13 cellular contexts compared by ENCODE assay signal in the genomic region with DNA sequence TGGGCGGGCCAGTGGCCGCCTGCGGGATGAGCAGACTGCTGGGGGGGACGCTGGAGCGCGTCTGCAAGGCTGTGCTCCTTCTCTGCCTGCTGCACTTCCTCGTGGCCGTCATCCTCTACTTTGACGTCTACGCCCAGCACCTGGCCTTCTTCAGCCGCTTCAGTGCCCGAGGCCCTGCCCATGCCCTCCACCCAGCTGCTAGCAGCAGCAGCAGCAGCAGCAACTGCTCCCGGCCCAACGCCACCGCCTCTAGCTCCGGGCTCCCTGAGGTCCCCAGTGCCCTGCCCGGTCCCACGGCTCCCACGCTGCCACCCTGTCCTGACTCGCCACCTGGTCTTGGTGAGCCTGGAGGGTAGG. TPM values are rescaled to one million over a fixed set of nuclear protein-coding genes. Genes with fewer than 3 reads are reported as not detected.
A peak's percentile ranks its signal among the peaks of the same experiment; 100 is the strongest.
DNase-seq lines count a peak whose midpoint lies in the region; ATAC-seq, FAIRE-seq and TF ChIP-seq lines count a peak whose summit lies in the region.
"Had no signal": no experiment of that assay in that cellular context is flagged by ENCODE, and none has a peak within 500 bp of the region (broad histone marks: within the 10 kb centered on the region; RNA-seq: fewer than 3 reads in every experiment).

No MANE protein-coding gene starts in this region.

- H3K27ac ChIP-seq in A549, result peak overlapping the region in 1 of 2 experiments; percentile 100; a peak in 2 of 6 replicates

- intact Hi-C loops in Calu3 (cut with micrococcal nuclease; ENCODE audit: unreplicated experiment), result no loop called here
- intact Hi-C loops in activated T-helper 2 cell treated with anti-CD3 and anti-CD28 coated beads, Interferon-gamma antibody, Interleukin-2, Interleukin-4, amounts not matched to agents 10 μg/mL and 5 μg/mL and 100 μg/mL, durations not matched to agents 14 hours and 24 hours and 36 hours (cut with micrococcal nuclease), result no loop called here

- peaks cover 34% of the 10 kb centered on the region; the same call in 1 of the 3 replicates for H3K4me1 ChIP-seq in A549

- H3K4me2 ChIP-seq in A549, result peak overlapping the region; percentile 91; the same call in 1 of the 3 replicates

- no peak for DNase-seq in A549 (ENCODE audit: low read depth in 1 of 2, low spot score in 1 of 2)
- DNase-seq in Calu3, result no peak
- DNase-seq in activated T-helper 2 cell treated with anti-CD3 and anti-CD28 coated beads, Interferon-gamma antibody, Interleukin-2, Interleukin-4, amounts not matched to agents 10 μg/mL and 5 μg/mL and 100 μg/mL, durations not matched to agents 14 hours and 24 hours and 36 hours (ENCODE audit: low spot score), result no peak
- DNase-seq in mesothelial cell of epicardium (ENCODE audit: low spot score in 2 of 2, unreplicated experiment in 2 of 2), result no peak
- no peak for DNase-seq in activated gamma-delta T cell (lab: John Stamatoyannopoulos, UW)
- no peak for DNase-seq in stimulated activated naive CD4-positive, alpha-beta T cell (lab: John Stamatoyannopoulos, UW)
- no peak for DNase-seq in activated CD4-positive, alpha-beta T cell treated with anti-CD3 and anti-CD28 coated beads, Interleukin-2, amount 10 ng/mL, durations not matched to agents 7 days and 5 days
- no peak for DNase-seq in GM10266 (ENCODE audit: extremely low spot score)
- DNase-seq: activated CD4-positive, alpha-beta T cell treated with anti-CD3 and anti-CD28 coated beads for 1 hour; NCI-H2171 treated with DMSO at 0.1 percent for 48 hours; T-helper 1 cell had no signal

- POLR2A ChIA-PET in A549 (lab: Yijun Ruan, JAX), result no interaction called here
- POLR2A ChIA-PET in activated CD4-positive, alpha-beta T cell treated with anti-CD3 and anti-CD28 coated beads, Interleukin-2, amount 10 ng/mL, durations not matched to agents 7 days and 5 days (lab: Charles Lee), result no interaction called here

- H3K9me3 Mint-ChIP-seq in Calu3 (ENCODE audit: low read depth, unreplicated experiment), result no peaks in the 10 kb centered on the region
- H3K9me3 Mint-ChIP-seq in activated T-helper 2 cell treated with anti-CD3 and anti-CD28 coated beads, Interferon-gamma antibody, Interleukin-2, Interleukin-4, amounts not matched to agents 10 μg/mL and 5 μg/mL and 100 μg/mL, durations not matched to agents 14 hours and 24 hours and 36 hours, result no peaks in the 10 kb centered on the region
- H3K9me3 Mint-ChIP-seq in mesothelial cell of epicardium, result no peaks in the 10 kb centered on the region
- no peaks in the 10 kb centered on the region for H3K9me3 Mint-ChIP-seq in activated CD4-positive, alpha-beta T cell treated with anti-CD3 and anti-CD28 coated beads, Interleukin-2, amount 10 ng/mL, durations not matched to agents 7 days and 5 days
- H3K9me3 Mint-ChIP-seq: GM23338 had no signal

- TF ChIP-seq POLR2A in A549 (IDR thresholded peaks at IDR 0.05; ENCODE audit: low read length), result no peak

- CTCF ChIA-PET in A549 (lab: Yijun Ruan, JAX) (no interaction called here), Calu3 (lab: Charles Lee) (no interaction called here)
- CTCF ChIA-PET in activated CD4-positive, alpha-beta T cell treated with anti-CD3 and anti-CD28 coated beads, Interleukin-2, amount 10 ng/mL, durations not matched to agents 7 days and 5 days (lab: Charles Lee), result no interaction called here

- no peak for TF ChIP-seq EP300 in A549 (IDR thresholded peaks at IDR 0.05)

- FAIRE-seq in A549 (lab: Jason Lieb, UNC), result no peak

- H3K4me3 ChIP-seq in A549, result no peak overlapping the region

- no peak for TF ChIP-seq CTCF in A549 (IDR thresholded peaks at IDR 0.05)
- no peak for TF ChIP-seq CTCF in Calu3 (IDR thresholded peaks at IDR 0.05; ENCODE audit: unreplicated experiment)
- no peak for TF ChIP-seq CTCF in mesothelial cell of epicardium (IDR thresholded peaks at IDR 0.05; ENCODE audit: unreplicated experiment)
- no peak for TF ChIP-seq CTCF in GM10266 (IDR thresholded peaks at IDR 0.05; ENCODE audit: control insufficient read depth, insufficient read depth, low read depth, missing control alignments)

- no peak for TF ChIP-seq RAD21 in A549 (conservative IDR thresholded peaks at IDR 0.05 in 1 of 2, IDR thresholded peaks at IDR 0.05 in 1 of 2)

- H3K4me3 Mint-ChIP-seq in Calu3 (ENCODE audit: low read depth, unreplicated experiment), result peak overlapping the region; percentile 76
- H3K4me3 Mint-ChIP-seq in activated T-helper 2 cell treated with anti-CD3 and anti-CD28 coated beads, Interferon-gamma antibody, Interleukin-2, Interleukin-4, amounts not matched to agents 10 μg/mL and 5 μg/mL and 100 μg/mL, durations not matched to agents 14 hours and 24 hours and 36 hours (ENCODE audit: low read depth), result peak overlapping the region; percentile 13
- H3K4me3 Mint-ChIP-seq in mesothelial cell of epicardium, result peak overlapping the region; percentile 85
- H3K4me3 Mint-ChIP-seq in activated CD4-positive, alpha-beta T cell treated with anti-CD3 and anti-CD28 coated beads, Interleukin-2, amount 10 ng/mL, durations not matched to agents 7 days and 5 days, result no peak overlapping the region

- ATAC-seq in A549, result no peak
- ATAC-seq: GM23338 had no signal

- WGBS in A549 (ENCODE audit: missing lambda C conversion rate), result 98% methylated on average over 14 of the region's 20 CpGs

- H3K27ac Mint-ChIP-seq in Calu3 (ENCODE audit: unreplicated experiment) (no peak overlapping the region), mesothelial cell of epicardium (no peak overlapping the region)
- H3K27ac Mint-ChIP-seq in activated T-helper 2 cell treated with anti-CD3 and anti-CD28 coated beads, Interferon-gamma antibody, Interleukin-2, Interleukin-4, amounts not matched to agents 10 μg/mL and 5 μg/mL and 100 μg/mL, durations not matched to agents 14 hours and 24 hours and 36 hours, result no peak overlapping the region
- H3K27ac Mint-ChIP-seq in activated CD4-positive, alpha-beta T cell treated with anti-CD3 and anti-CD28 coated beads, Interleukin-2, amount 10 ng/mL, durations not matched to agents 7 days and 5 days, result no peak overlapping the region
- H3K27ac Mint-ChIP-seq: GM23338 had no signal

- H3K4me1 Mint-ChIP-seq in Calu3 (ENCODE audit: low read depth, unreplicated experiment) (peaks cover 57% of the 10 kb centered on the region), mesothelial cell of epicardium (peaks cover 36% of the 10 kb centered on the region)
- H3K4me1 Mint-ChIP-seq in activated T-helper 2 cell treated with anti-CD3 and anti-CD28 coated beads, Interferon-gamma antibody, Interleukin-2, Interleukin-4, amounts not matched to agents 10 μg/mL and 5 μg/mL and 100 μg/mL, durations not matched to agents 14 hours and 24 hours and 36 hours (ENCODE audit: low read depth), result peaks cover 31% of the 10 kb centered on the region
- H3K4me1 Mint-ChIP-seq in activated CD4-positive, alpha-beta T cell treated with anti-CD3 and anti-CD28 coated beads, Interleukin-2, amount 10 ng/mL, durations not matched to agents 7 days and 5 days, result peaks cover 36% of the 10 kb centered on the region

- no TSS peak for BruUV-seq in Calu3 (replicated peaks; lab: Mats Ljungman, UMichigan)

- H3K27me3 Mint-ChIP-seq in Calu3 (ENCODE audit: unreplicated experiment), result no peaks in the 10 kb centered on the region
- no peaks in the 10 kb centered on the region for H3K27me3 Mint-ChIP-seq in activated T-helper 2 cell treated with anti-CD3 and anti-CD28 coated beads, Interferon-gamma antibody, Interleukin-2, Interleukin-4, amounts not matched to agents 10 μg/mL and 5 μg/mL and 100 μg/mL, durations not matched to agents 14 hours and 24 hours and 36 hours (ENCODE audit: low read depth)
- no peaks in the 10 kb centered on the region for H3K27me3 Mint-ChIP-seq in mesothelial cell of epicardium (ENCODE audit: low read depth)
- no peaks in the 10 kb centered on the region for H3K27me3 Mint-ChIP-seq in activated CD4-positive, alpha-beta T cell treated with anti-CD3 and anti-CD28 coated beads, Interleukin-2, amount 10 ng/mL, durations not matched to agents 7 days and 5 days

- H3K36me3 Mint-ChIP-seq in Calu3 (ENCODE audit: insufficient read depth, unreplicated experiment) (peaks cover 42% of the 10 kb centered on the region), mesothelial cell of epicardium (peaks cover 23% of the 10 kb centered on the region)
- peaks cover 51% of the 10 kb centered on the region for H3K36me3 Mint-ChIP-seq in activated T-helper 2 cell treated with anti-CD3 and anti-CD28 coated beads, Interferon-gamma antibody, Interleukin-2, Interleukin-4, amounts not matched to agents 10 μg/mL and 5 μg/mL and 100 μg/mL, durations not matched to agents 14 hours and 24 hours and 36 hours (ENCODE audit: low read depth)
- peaks cover 24% of the 10 kb centered on the region for H3K36me3 Mint-ChIP-seq in activated CD4-positive, alpha-beta T cell treated with anti-CD3 and anti-CD28 coated beads, Interleukin-2, amount 10 ng/mL, durations not matched to agents 7 days and 5 days (ENCODE audit: low read depth)

- no peaks in the 10 kb centered on the region for H3K9me3 ChIP-seq in A549
- H3K9me3 ChIP-seq: ascending aorta had no signal

RNA-seq across cellular contexts. Expression of gene B4GALT2, which starts 2.1 kb away (rescaled TPM):
- polyA plus RNA-seq in A549 (2011; rRNA removed) (19.0 and 21.2 TPM in 2 replicates), A549 (2017; fragmentation: RNase III; extraction: RNeasy Plus Mini Kit Qiagen cat#74134 plus additional on column Dnase treatment) (35.8 to 36.4 TPM (median 36.0 TPM) in 3 replicates)
- 35.2 and 58.6 TPM in 2 replicates for polyA plus RNA-seq in A549 (2012; cell fraction: cytosol; rRNA removed)
- 49.6 and 74.1 TPM in 2 replicates for polyA plus RNA-seq in A549 (2012; cell fraction: nucleus; rRNA removed)
- polyA minus RNA-seq in A549 (2011; rRNA and poly(A)+ RNA removed), result 30.4 and 32.3 TPM in 2 replicates
- total RNA-seq in Calu3 (2022) (47.1 and 50.9 TPM in 2 replicates), mesothelial cell of epicardium (55.8 to 58.6 TPM (median 57.8 TPM) in 3 replicates)
- total RNA-seq in activated T-helper 2 cell treated with anti-CD3 and anti-CD28 coated beads, Interferon-gamma antibody, Interleukin-2, Interleukin-4, amounts not matched to agents 10 μg/mL and 5 μg/mL and 100 μg/mL, durations not matched to agents 14 hours and 24 hours and 36 hours, result 53.9 and 57.7 TPM in 2 replicates
- total RNA-seq in activated CD4-positive, alpha-beta T cell treated with anti-CD3 and anti-CD28 coated beads, Interleukin-2, amount 10 ng/mL, durations not matched to agents 7 days and 5 days, result 1 to 10 TPM; 8.0 to 9.3 TPM

RNA-seq across cellular contexts. Expression of gene ATP6V0B, which starts 6.4 kb away (rescaled TPM):
- polyA plus RNA-seq in A549 (2011; rRNA removed) (97.0 and 104 TPM in 2 replicates), A549 (2017; fragmentation: RNase III; extraction: RNeasy Plus Mini Kit Qiagen cat#74134 plus additional on column Dnase treatment) (91.0 to 101 TPM (median 91.2 TPM) in 3 replicates)
- polyA plus RNA-seq in A549 (2012; cell fraction: cytosol; rRNA removed), result 172 and 181 TPM in 2 replicates
- polyA plus RNA-seq in A549 (2012; cell fraction: nucleus; rRNA removed), result 119 and 130 TPM in 2 replicates
- 70.2 and 72.6 TPM in 2 replicates for polyA minus RNA-seq in A549 (2011; rRNA and poly(A)+ RNA removed)
- total RNA-seq in Calu3 (2022) (141 and 155 TPM in 2 replicates), mesothelial cell of epicardium (72.8 to 82.6 TPM (median 75.0 TPM) in 3 replicates)
- 156 and 160 TPM in 2 replicates for total RNA-seq in activated T-helper 2 cell treated with anti-CD3 and anti-CD28 coated beads, Interferon-gamma antibody, Interleukin-2, Interleukin-4, amounts not matched to agents 10 μg/mL and 5 μg/mL and 100 μg/mL, durations not matched to agents 14 hours and 24 hours and 36 hours
- 100 to 1,000 TPM in 1 of 2 experiments, 10 to 100 TPM in 1; 90.1 to 112 TPM for total RNA-seq in activated CD4-positive, alpha-beta T cell treated with anti-CD3 and anti-CD28 coated beads, Interleukin-2, amount 10 ng/mL, durations not matched to agents 7 days and 5 days

RNA-seq across cellular contexts. Expression of gene CCDC24, which starts 10.3 kb away (rescaled TPM):
- polyA plus RNA-seq in A549 (2011; rRNA removed), result 2.0 and 2.9 TPM in 2 replicates
- 3.5 and 5.4 TPM in 2 replicates for polyA plus RNA-seq in A549 (2012; cell fraction: cytosol; rRNA removed)
- polyA plus RNA-seq in A549 (2012; cell fraction: nucleus; rRNA removed), result 12.0 and 17.8 TPM in 2 replicates
- polyA plus RNA-seq in A549 (2017; fragmentation: RNase III; extraction: RNeasy Plus Mini Kit Qiagen cat#74134 plus additional on column Dnase treatment), result 9.3 to 12.5 TPM (median 10.2 TPM) in 3 replicates
- 2.0 and 2.4 TPM in 2 replicates for polyA minus RNA-seq in A549 (2011; rRNA and poly(A)+ RNA removed)
- 19.7 and 20.2 TPM in 2 replicates for total RNA-seq in Calu3 (2022)
- 2.1 and 2.3 TPM in 2 replicates for total RNA-seq in activated T-helper 2 cell treated with anti-CD3 and anti-CD28 coated beads, Interferon-gamma antibody, Interleukin-2, Interleukin-4, amounts not matched to agents 10 μg/mL and 5 μg/mL and 100 μg/mL, durations not matched to agents 14 hours and 24 hours and 36 hours
- total RNA-seq in mesothelial cell of epicardium, result 12.3 to 13.8 TPM (median 12.4 TPM) in 3 replicates
- total RNA-seq in activated CD4-positive, alpha-beta T cell treated with anti-CD3 and anti-CD28 coated beads, Interleukin-2, amount 10 ng/mL, durations not matched to agents 7 days and 5 days, result 1 to 10 TPM in 1 of 2 experiments, under 1 TPM in 1; 0.71 to 1.3 TPM

RNA-seq across cellular contexts. Expression of gene DPH2, which starts 11.3 kb away (rescaled TPM):
- polyA plus RNA-seq in A549 (2011; rRNA removed) (41.7 and 43.5 TPM in 2 replicates), A549 (2017; fragmentation: RNase III; extraction: RNeasy Plus Mini Kit Qiagen cat#74134 plus additional on column Dnase treatment) (35.0 to 42.4 TPM (median 38.8 TPM) in 3 replicates)
- polyA plus RNA-seq in A549 (2012; cell fraction: cytosol; rRNA removed), result 57.1 and 68.4 TPM in 2 replicates
- polyA plus RNA-seq in A549 (2012; cell fraction: nucleus; rRNA removed), result 170 and 171 TPM in 2 replicates
- polyA minus RNA-seq in A549 (2011; rRNA and poly(A)+ RNA removed), result 69.6 and 71.1 TPM in 2 replicates
- total RNA-seq in Calu3 (2022) (41.2 and 43.3 TPM in 2 replicates), mesothelial cell of epicardium (24.1 to 26.6 TPM (median 25.0 TPM) in 3 replicates)
- 48.2 and 49.5 TPM in 2 replicates for total RNA-seq in activated T-helper 2 cell treated with anti-CD3 and anti-CD28 coated beads, Interferon-gamma antibody, Interleukin-2, Interleukin-4, amounts not matched to agents 10 μg/mL and 5 μg/mL and 100 μg/mL, durations not matched to agents 14 hours and 24 hours and 36 hours
- 10 to 100 TPM; 28.0 to 30.0 TPM for total RNA-seq in activated CD4-positive, alpha-beta T cell treated with anti-CD3 and anti-CD28 coated beads, Interleukin-2, amount 10 ng/mL, durations not matched to agents 7 days and 5 days

RNA-seq across cellular contexts. Expression of gene IPO13, which starts 34.4 kb away (rescaled TPM):
- polyA plus RNA-seq in A549 (2011; rRNA removed) (8.1 and 12.9 TPM in 2 replicates), A549 (2017; fragmentation: RNase III; extraction: RNeasy Plus Mini Kit Qiagen cat#74134 plus additional on column Dnase treatment) (12.7 to 15.8 TPM (median 14.4 TPM) in 3 replicates)
- polyA plus RNA-seq in A549 (2012; cell fraction: cytosol; rRNA removed), result 11.9 and 13.7 TPM in 2 replicates
- polyA plus RNA-seq in A549 (2012; cell fraction: nucleus; rRNA removed), result 33.2 and 37.8 TPM in 2 replicates
- polyA minus RNA-seq in A549 (2011; rRNA and poly(A)+ RNA removed), result 23.7 and 28.0 TPM in 2 replicates
- total RNA-seq in Calu3 (2022) (24.2 and 28.5 TPM in 2 replicates), mesothelial cell of epicardium (21.8 to 26.4 TPM (median 23.2 TPM) in 3 replicates)
- 26.4 and 26.8 TPM in 2 replicates for total RNA-seq in activated T-helper 2 cell treated with anti-CD3 and anti-CD28 coated beads, Interferon-gamma antibody, Interleukin-2, Interleukin-4, amounts not matched to agents 10 μg/mL and 5 μg/mL and 100 μg/mL, durations not matched to agents 14 hours and 24 hours and 36 hours
- 10 to 100 TPM; 22.0 to 27.2 TPM for total RNA-seq in activated CD4-positive, alpha-beta T cell treated with anti-CD3 and anti-CD28 coated beads, Interleukin-2, amount 10 ng/mL, durations not matched to agents 7 days and 5 days
